19 cellular contexts compared by ENCODE assay signal in the genomic region with DNA sequence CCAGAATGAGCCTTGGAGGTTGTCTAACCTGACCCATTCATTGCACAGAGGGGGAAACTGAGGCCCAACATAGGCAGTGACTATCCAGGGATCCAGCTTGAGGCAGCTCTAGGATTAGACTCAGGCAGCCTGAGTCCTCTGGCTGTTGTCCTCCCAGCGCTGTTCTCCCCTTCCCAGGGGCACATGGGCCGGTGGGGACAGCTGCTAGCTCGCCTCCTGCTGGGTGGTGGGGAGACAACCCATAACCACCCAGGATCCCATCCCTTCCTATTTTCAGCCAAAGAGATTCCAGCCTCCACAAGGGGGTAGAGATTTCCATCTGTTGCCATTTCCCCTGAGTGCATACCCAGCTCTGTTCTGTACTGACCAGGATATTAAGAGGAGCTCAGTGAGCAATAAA.
"Had no signal": no experiment of that assay in that cellular context is flagged by ENCODE, and none has a peak within 500 bp of the region (broad histone marks: within the 10 kb centered on the region; RNA-seq: fewer than 3 reads in every experiment).

No MANE protein-coding gene starts in this region.

- H3K4me1 ChIP-seq: psoas muscle, right lobe of liver, suprapubic skin, thyroid gland, upper lobe of right lung had no signal

- DNase-seq: dermis blood vessel endothelial cell; erythroblast; foreskin melanocyte; kidney; left cardiac atrium; left ventricle myocardium superior; mesendoderm; naive B cell; psoas muscle; retina; right lobe of liver; stimulated activated CD4-positive, alpha-beta T cell treated with anti-CD3 and anti-CD28 coated beads, Interleukin-4, amount 100 ng/mL, for 1 hour; stimulated activated CD8-positive, alpha-beta memory T cell treated with anti-CD3 and anti-CD28 coated beads, Interleukin-4, amount 100 ng/mL, for 48 hours; stimulated activated naive CD8-positive, alpha-beta T cell treated with anti-CD3 and anti-CD28 coated beads, Interleukin-15, Interleukin-2, amounts not matched to agents 100 U/mL and 50 U/mL, for 24 hours; thyroid gland; upper lobe of right lung had no signal

- H3K9me3 ChIP-seq: psoas muscle, right lobe of liver, suprapubic skin, thyroid gland, upper lobe of right lung had no signal

- H3K27ac ChIP-seq: hepatocyte, psoas muscle, right lobe of liver, suprapubic skin, thyroid gland, upper lobe of right lung had no signal

- H3K27me3 ChIP-seq: hepatocyte, right lobe of liver, thyroid gland, upper lobe of right lung had no signal

- H3K4me3 ChIP-seq: hepatocyte, psoas muscle, right lobe of liver, suprapubic skin, thyroid gland, upper lobe of right lung had no signal

- H3K36me3 ChIP-seq: right lobe of liver, suprapubic skin, thyroid gland, upper lobe of right lung had no signal

- ATAC-seq: left cardiac atrium; left ventricle myocardium superior; psoas muscle; right lobe of liver; stimulated activated effector memory CD8-positive, alpha-beta T cell treated with anti-CD3 and anti-CD28 coated beads, Interleukin-12 subunit alpha, Interleukin-12 subunit beta, amount 100 ng/mL, for 72 hours; stimulated activated naive CD8-positive, alpha-beta T cell treated with anti-CD3 and anti-CD28 coated beads, Interleukin-15, Interleukin-2, amounts not matched to agents 100 U/mL and 50 U/mL, for 24 hours; upper lobe of right lung had no signal
